Comparison of ENCODE assay signal across 8 cellular contexts in the genomic region with DNA sequence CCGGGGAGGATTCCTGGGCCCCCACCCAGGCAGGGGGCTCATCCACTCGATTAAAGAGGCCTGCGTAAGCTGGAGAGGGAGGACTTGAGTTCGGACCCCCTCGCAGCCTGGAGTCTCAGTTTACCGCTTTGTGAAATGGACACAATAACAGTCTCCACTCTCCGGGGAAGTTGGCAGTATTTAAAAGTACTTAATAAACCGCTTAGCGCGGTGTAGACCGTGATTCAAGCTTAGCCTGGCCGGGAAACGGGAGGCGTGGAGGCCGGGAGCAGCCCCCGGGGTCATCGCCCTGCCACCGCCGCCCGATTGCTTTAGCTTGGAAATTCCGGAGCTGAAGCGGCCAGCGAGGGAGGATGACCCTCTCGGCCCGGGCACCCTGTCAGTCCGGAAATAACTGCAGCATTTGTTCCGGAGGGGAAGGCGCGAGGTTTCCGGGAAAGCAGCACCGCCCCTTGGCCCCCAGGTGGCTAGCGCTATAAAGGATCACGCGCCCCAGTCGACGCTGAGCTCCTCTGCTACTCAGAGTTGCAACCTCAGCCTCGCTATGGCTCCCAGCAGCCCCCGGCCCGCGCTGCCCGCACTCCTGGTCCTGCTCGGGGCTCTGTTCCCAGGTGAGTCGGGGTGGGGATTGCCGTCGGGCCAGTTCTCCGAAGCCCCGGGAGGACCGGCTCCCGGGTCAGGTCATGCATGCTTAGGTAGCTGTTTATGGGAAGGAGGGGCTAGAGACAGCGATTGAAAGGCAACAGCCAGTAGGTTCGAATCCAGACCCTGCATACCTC. TPM values are rescaled to one million over a fixed set of nuclear protein-coding genes. Genes with fewer than 3 reads are reported as not detected.
DNase-seq lines count a peak whose midpoint lies in the region; ATAC-seq and TF ChIP-seq lines count a peak whose summit lies in the region.

A gene with protein sequence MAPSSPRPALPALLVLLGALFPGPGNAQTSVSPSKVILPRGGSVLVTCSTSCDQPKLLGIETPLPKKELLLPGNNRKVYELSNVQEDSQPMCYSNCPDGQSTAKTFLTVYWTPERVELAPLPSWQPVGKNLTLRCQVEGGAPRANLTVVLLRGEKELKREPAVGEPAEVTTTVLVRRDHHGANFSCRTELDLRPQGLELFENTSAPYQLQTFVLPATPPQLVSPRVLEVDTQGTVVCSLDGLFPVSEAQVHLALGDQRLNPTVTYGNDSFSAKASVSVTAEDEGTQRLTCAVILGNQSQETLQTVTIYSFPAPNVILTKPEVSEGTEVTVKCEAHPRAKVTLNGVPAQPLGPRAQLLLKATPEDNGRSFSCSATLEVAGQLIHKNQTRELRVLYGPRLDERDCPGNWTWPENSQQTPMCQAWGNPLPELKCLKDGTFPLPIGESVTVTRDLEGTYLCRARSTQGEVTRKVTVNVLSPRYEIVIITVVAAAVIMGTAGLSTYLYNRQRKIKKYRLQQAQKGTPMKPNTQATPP (plus strand): TSS at position 505 of the 779 bp plus-strand sequence. CDS start 40 bp downstream, at position 545.

- no peaks in the 10 kb centered on the region for H3K9me3 ChIP-seq in A673 (ENCODE audit: low read depth, low read length, poor library complexity, severe bottlenecking)
- no peaks in the 10 kb centered on the region for H3K9me3 ChIP-seq in right atrium auricular region

- H3K27me3 ChIP-seq in A673 (replicated peaks; ENCODE audit: insufficient read depth, low read depth, low read length, poor library complexity) (no peaks in the 10 kb centered on the region), right atrium auricular region (peaks cover 0 to 5% of the 10 kb centered on the region in 2 donors)

- BruUV-seq in A673 (replicated peaks; lab: Mats Ljungman, UMichigan): no TSS peak

- no peaks in the 10 kb centered on the region for H3K36me3 ChIP-seq in A673 (ENCODE audit: insufficient read depth, low read length, poor library complexity, severe bottlenecking)
- no peaks in the 10 kb centered on the region for H3K36me3 ChIP-seq in right atrium auricular region

- intact Hi-C loops in A673 (cut with micrococcal nuclease; ENCODE audit: unreplicated experiment): no loop called here

- H3K4me3 ChIP-seq in A673 (ENCODE audit: low read depth, low read length, poor library complexity, severe bottlenecking) (peak within 1 kb of the TSS; percentile 32), right atrium auricular region (peak within 1 kb of the TSS; percentile 27 to 54)

- no peaks in the 10 kb centered on the region for H3K9me3 Mint-ChIP-seq in activated naive CD8-positive, alpha-beta T cell treated with anti-CD3 and anti-CD28 coated beads for 36 hours

- DNase-seq in A673 (ENCODE audit: low spot score) (no peak), SW480 (ENCODE audit: low spot score) (peak; percentile 63), right atrium auricular region (ENCODE audit: low spot score) (peak; percentile 88), retina (peak; percentile 38)
- peak; percentile 82 for DNase-seq in activated naive CD8-positive, alpha-beta T cell treated with anti-CD3 and anti-CD28 coated beads for 36 hours

- H3K4me1 Mint-ChIP-seq in activated naive CD8-positive, alpha-beta T cell treated with anti-CD3 and anti-CD28 coated beads for 36 hours: peaks cover 27% of the 10 kb centered on the region

- H3K36me3 Mint-ChIP-seq in activated naive CD8-positive, alpha-beta T cell treated with anti-CD3 and anti-CD28 coated beads for 36 hours: peaks cover 18% of the 10 kb centered on the region

- no peak for TF ChIP-seq CTCF in A673 (conservative IDR thresholded peaks at IDR 0.05; ENCODE audit: low read depth, low read length)
- TF ChIP-seq CTCF in right atrium auricular region (IDR thresholded peaks at IDR 0.05): no peak

- H3K4me1 ChIP-seq in A673 (ENCODE audit: insufficient read depth, low read length, poor library complexity, severe bottlenecking): peaks cover 6% of the 10 kb centered on the region
- peaks cover 0 to 34% of the 10 kb centered on the region in 2 donors for H3K4me1 ChIP-seq in right atrium auricular region

- no peaks in the 10 kb centered on the region for H3K27me3 Mint-ChIP-seq in activated naive CD8-positive, alpha-beta T cell treated with anti-CD3 and anti-CD28 coated beads for 36 hours

- H3K27ac ChIP-seq in A673 (ENCODE audit: low read depth, low read length, poor library complexity, severe bottlenecking) (no peak within 1 kb of the TSS), right atrium auricular region (peak within 1 kb of the TSS; percentile 73 to 85)

- ATAC-seq in GM18867 (IDR thresholded peaks at IDR 0.05; ENCODE audit: unreplicated experiment) (peak; percentile 51), HG03520 (IDR thresholded peaks at IDR 0.05; ENCODE audit: unreplicated experiment) (peak; percentile 40), GM21360 (IDR thresholded peaks at IDR 0.05; ENCODE audit: unreplicated experiment) (no peak)

- POLR2A ChIA-PET in A673 (lab: Charles Lee; ENCODE audit: low non-redundant PET): interaction anchor here (0.6 kb wide), 1 partner anchor 113 kb away, joined by 3 read pairs; no protein-coding TSS in a partner anchor

- H3K4me3 Mint-ChIP-seq in activated naive CD8-positive, alpha-beta T cell treated with anti-CD3 and anti-CD28 coated beads for 36 hours: peak within 1 kb of the TSS; percentile 86

- CTCF ChIA-PET in A673 (lab: Charles Lee): interaction anchor here (1.0 to 3.1 kb wide), 4 partner anchors 9 to 120 kb away, joined by 3 to 50 read pairs (median 4); no protein-coding TSS in a partner anchor

- H3K27ac Mint-ChIP-seq in activated naive CD8-positive, alpha-beta T cell treated with anti-CD3 and anti-CD28 coated beads for 36 hours: peak within 1 kb of the TSS; percentile 92

RNA-seq across cellular contexts. Expression of the gene that starts here (rescaled TPM):
- total RNA-seq in A673 (2021) (1.7 and 2.2 TPM in 2 replicates), right atrium auricular region (10 to 100 TPM; 15.2 to 24.4 TPM)
- total RNA-seq in activated naive CD8-positive, alpha-beta T cell treated with anti-CD3 and anti-CD28 coated beads for 36 hours: 10 to 100 TPM; 33.2 to 33.6 TPM
